ENCODE assay signal across 1 cellular context in the genomic region with DNA sequence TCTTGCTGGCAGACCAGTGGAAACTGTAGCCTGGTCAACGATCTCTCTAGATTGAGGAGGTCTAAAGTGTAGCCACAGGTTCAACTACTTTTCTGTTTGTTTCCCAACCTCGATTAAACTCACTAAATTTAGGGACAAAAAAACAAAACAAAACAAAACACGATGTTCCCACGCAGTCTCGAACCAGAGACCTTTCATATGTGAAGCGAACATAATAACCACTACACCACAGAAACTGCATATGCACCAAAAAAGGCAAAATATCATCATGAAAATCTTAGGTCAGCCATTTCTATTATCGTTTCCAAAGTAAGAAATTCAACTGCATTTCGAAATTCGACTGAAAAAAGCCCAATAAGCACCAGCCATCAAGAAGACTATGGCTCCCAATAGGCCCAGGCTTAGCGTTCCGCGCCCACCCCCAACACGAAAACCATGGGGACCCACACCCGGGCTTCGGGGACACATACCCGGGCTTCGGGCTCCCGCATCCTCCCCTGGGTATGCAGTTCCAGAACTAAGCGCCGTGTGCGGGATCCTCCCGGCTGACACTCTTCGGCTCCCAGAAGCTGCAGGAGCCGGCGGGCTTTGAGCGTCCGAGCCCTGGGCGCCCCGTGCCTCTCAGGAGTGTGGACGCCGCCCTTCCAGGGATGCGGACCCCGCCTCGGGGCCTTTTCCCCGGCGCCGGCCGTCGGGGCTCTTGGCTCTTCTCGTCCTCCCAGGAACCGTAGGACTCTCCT.
TF ChIP-seq lines count a peak whose summit lies in the region.

No MANE protein-coding gene starts in this region.

TF ChIP-seq in HepG2, 621 proteins besides CTCF, POLR2A, EP300 and RAD21:
- peak; percentile 20; the same call in 1 of the 2 replicates for TF ChIP-seq KAT8 (CRISPR knock-in tag; IDR thresholded peaks at IDR 0.05)
- 0 out of 2 replicates have a peak, but pooled peaks have one; percentile 14 for TF ChIP-seq THAP11 (CRISPR knock-in tag; IDR thresholded peaks at IDR 0.05)
- TF ChIP-seq MED1 (CRISPR knock-in tag; IDR thresholded peaks at IDR 0.05): 0 out of 2 replicates have a peak, but pooled peaks have one; percentile 12
- peak; percentile 95 for TF ChIP-seq ZNF24 (IDR thresholded peaks at IDR 0.05)
- TF ChIP-seq HMGXB4 (CRISPR knock-in tag; IDR thresholded peaks at IDR 0.05; ENCODE audit: borderline replicate concordance in 1 of 2, low read depth in 1 of 2): peak in 1 of 2 experiments; percentile 60; a peak in 1 of 4 replicates
